17 cellular contexts compared by ENCODE assay signal in genomic region chr11:86141645-86142569, GRCh38.
DNase-seq lines count a peak whose midpoint lies in the region; ATAC-seq and TF ChIP-seq lines count a peak whose summit lies in the region.
"Had no signal": no experiment of that assay in that cellular context is flagged by ENCODE, and none has a peak within 500 bp of the region (broad histone marks: within the 10 kb centered on the region; RNA-seq: fewer than 3 reads in every experiment).

No MANE protein-coding gene starts in this region.

- CTCF ChIA-PET in CD8-positive, alpha-beta memory T cell (lab: Charles Lee): interaction anchor here (1.0 to 1.7 kb wide), 3 partner anchors 11 to 76 kb away, joined by 3 to 5 read pairs (median 4); no protein-coding TSS in a partner anchor

- no peaks in the 10 kb centered on the region for H3K27me3 Mint-ChIP-seq in CD8-positive, alpha-beta memory T cell
- H3K27me3 Mint-ChIP-seq in T-helper 1 cell treated with Interleukin-12 subunit alpha and Interleukin-12 subunit beta and Interleukin-4 antibody, amounts not matched to agents 30 μg/mL and 1 μg/mL, for 36 hours (ENCODE audit: low read depth): no peaks in the 10 kb centered on the region

- peaks cover 0 to 5% (median 0%) of the 10 kb centered on the region in 5 donors for H3K9me3 Mint-ChIP-seq in CD8-positive, alpha-beta memory T cell
- peaks cover 11% of the 10 kb centered on the region for H3K9me3 Mint-ChIP-seq in T-helper 1 cell treated with Interleukin-12 subunit alpha and Interleukin-12 subunit beta and Interleukin-4 antibody, amounts not matched to agents 30 μg/mL and 1 μg/mL, for 36 hours

- TF ChIP-seq CTCF in AG10803 (conservative IDR thresholded peaks at IDR 0.05; ENCODE audit: low read length): no peak
- TF ChIP-seq CTCF in liver (IDR thresholded peaks at IDR 0.05; ENCODE audit: low read depth, low read length, missing input control): no peak
- TF ChIP-seq CTCF in sigmoid colon (IDR thresholded peaks at IDR 0.05): no peak
- TF ChIP-seq CTCF in uterus (IDR thresholded peaks at IDR 0.05): no peak

- no peak for TF ChIP-seq POLR2A in sigmoid colon (IDR thresholded peaks at IDR 0.05)
- TF ChIP-seq POLR2A in uterus (IDR thresholded peaks at IDR 0.05): no peak

- TF ChIP-seq EP300 in sigmoid colon (IDR thresholded peaks at IDR 0.05): no peak

- 90% methylated on average over 4 of the region's 4 CpGs for WGBS in liver
- WGBS in sigmoid colon, 2 donors: 90 to 94% methylated on average over 4 of the region's 4 CpGs

- peak; percentile 42 for DNase-seq in AG10803 (ENCODE audit: low read depth)
- no peak for DNase-seq in CD8-positive, alpha-beta memory T cell
- DNase-seq in sigmoid colon: no peak
- DNase-seq in uterus: no peak
- DNase-seq in NCI-H2196 (lab: John Stamatoyannopoulos, UW; ENCODE audit: unreplicated experiment): no peak
- DNase-seq: aorta; effector CD4-positive, alpha-beta T cell; foreskin keratinocyte; NCI-H1105; NCI-H510A treated with DMSO at 0.1 percent for 48 hours; psoas muscle; RPMI8226; stimulated activated CD4-positive, alpha-beta T cell treated with anti-CD3 and anti-CD28 coated beads, Interleukin-4, amount 100 ng/mL, for 24 hours had no signal

- H3K36me3 Mint-ChIP-seq in CD8-positive, alpha-beta memory T cell: no peaks in the 10 kb centered on the region
- H3K36me3 Mint-ChIP-seq in T-helper 1 cell treated with Interleukin-12 subunit alpha and Interleukin-12 subunit beta and Interleukin-4 antibody, amounts not matched to agents 30 μg/mL and 1 μg/mL, for 36 hours (ENCODE audit: low read depth): peaks cover 23% of the 10 kb centered on the region

- H3K9ac ChIP-seq in liver (ENCODE audit: low read depth in 1 of 2, low read length in 2 of 2): no peak overlapping the region
- H3K9ac ChIP-seq: BLaER1 had no signal

- H3K27ac ChIP-seq in CD8-positive, alpha-beta memory T cell (ENCODE audit: low read depth, low read length): peak overlapping the region; percentile 48
- peak overlapping the region; percentile 19 to 36 for H3K27ac ChIP-seq in liver (ENCODE audit: low read depth in 1 of 2, low read length in 2 of 2)
- H3K27ac ChIP-seq in sigmoid colon: peak overlapping the region in 2 of 4 donors; percentile 3 to 4
- H3K27ac ChIP-seq in uterus: no peak overlapping the region
- H3K27ac ChIP-seq: BLaER1, foreskin keratinocyte, psoas muscle had no signal

- no peaks in the 10 kb centered on the region for H3K9me3 ChIP-seq in CD8-positive, alpha-beta memory T cell (ENCODE audit: low read length)
- H3K9me3 ChIP-seq in liver (ENCODE audit: control insufficient read depth in 4 of 4, low read length in 3 of 4): no peaks in the 10 kb centered on the region
- H3K9me3 ChIP-seq in sigmoid colon: no peaks in the 10 kb centered on the region
- H3K9me3 ChIP-seq in uterus: no peaks in the 10 kb centered on the region
- H3K9me3 ChIP-seq: BLaER1, psoas muscle had no signal

- H3K4me3 ChIP-seq in AG10803 (ENCODE audit: low read length): no peak overlapping the region
- H3K4me3 ChIP-seq in CD8-positive, alpha-beta memory T cell (ENCODE audit: low read length): no peak overlapping the region
- H3K4me3 ChIP-seq in liver (ENCODE audit: low read depth in 1 of 3, low read length in 3 of 3): no peak overlapping the region
- H3K4me3 ChIP-seq in sigmoid colon: no peak overlapping the region
- H3K4me3 ChIP-seq in uterus: no peak overlapping the region
- H3K4me3 ChIP-seq: BLaER1, psoas muscle had no signal

- intact Hi-C loops in sigmoid colon (cut with DNase I): no loop called here
- intact Hi-C loops in uterus (cut with DNase I; ENCODE audit: low total_unique reads): no loop called here

- peak overlapping the region in 1 of 7 donors; percentile 30 for H3K4me3 Mint-ChIP-seq in CD8-positive, alpha-beta memory T cell
- peak overlapping the region; percentile 4 for H3K4me3 Mint-ChIP-seq in T-helper 1 cell treated with Interleukin-12 subunit alpha and Interleukin-12 subunit beta and Interleukin-4 antibody, amounts not matched to agents 30 μg/mL and 1 μg/mL, for 36 hours

- H3K27ac Mint-ChIP-seq in CD8-positive, alpha-beta memory T cell: peak overlapping the region; percentile 81 to 95 (median 90)
- H3K27ac Mint-ChIP-seq in T-helper 1 cell treated with Interleukin-12 subunit alpha and Interleukin-12 subunit beta and Interleukin-4 antibody, amounts not matched to agents 30 μg/mL and 1 μg/mL, for 36 hours: peak overlapping the region; percentile 82

- no peak for TF ChIP-seq RAD21 in liver (IDR thresholded peaks at IDR 0.05)

- peaks cover 60% of the 10 kb centered on the region for H3K4me1 ChIP-seq in CD8-positive, alpha-beta memory T cell (ENCODE audit: insufficient read depth, low read length)
- H3K4me1 ChIP-seq in liver (ENCODE audit: control insufficient read depth in 4 of 4, insufficient read depth in 4 of 4, low read length in 3 of 4): peaks cover 0 to 20% (median 18%) of the 10 kb centered on the region in 4 donors
- peaks cover 0 to 2% (median under 1%) of the 10 kb centered on the region in 4 donors for H3K4me1 ChIP-seq in sigmoid colon
- H3K4me1 ChIP-seq in uterus: no peaks in the 10 kb centered on the region
- H3K4me1 ChIP-seq: foreskin keratinocyte, psoas muscle had no signal

- H3K36me3 ChIP-seq in CD8-positive, alpha-beta memory T cell (ENCODE audit: insufficient read depth, low read length): no peaks in the 10 kb centered on the region
- no peaks in the 10 kb centered on the region for H3K36me3 ChIP-seq in liver (ENCODE audit: control insufficient read depth in 4 of 4, insufficient read depth in 3 of 4, low read depth in 1 of 4, low read length in 3 of 4)
- H3K36me3 ChIP-seq in sigmoid colon: no peaks in the 10 kb centered on the region
- no peaks in the 10 kb centered on the region for H3K36me3 ChIP-seq in uterus
- H3K36me3 ChIP-seq: BLaER1 had no signal

- ATAC-seq in GM19467 (IDR thresholded peaks at IDR 0.05; ENCODE audit: unreplicated experiment): no peak
- ATAC-seq: foreskin keratinocyte, psoas muscle had no signal

- POLR2A ChIA-PET in CD8-positive, alpha-beta memory T cell (lab: Charles Lee): interaction anchor here (0.5 to 1.7 kb wide), 2 partner anchors 73 to 94 kb away, joined by 3 to 4 read pairs; partner anchors contain the start of gene PICALM

- no peaks in the 10 kb centered on the region for H3K27me3 ChIP-seq in CD8-positive, alpha-beta memory T cell (ENCODE audit: insufficient read depth, low read length, poor library complexity, severe bottlenecking)
- H3K27me3 ChIP-seq in liver (ENCODE audit: control insufficient read depth in 4 of 4, insufficient read depth in 4 of 4, low read length in 3 of 4) (no peaks in the 10 kb centered on the region), sigmoid colon (no peaks in the 10 kb centered on the region), uterus (no peaks in the 10 kb centered on the region)
- H3K27me3 ChIP-seq: BLaER1, foreskin keratinocyte had no signal

- peaks cover 72 to 82% (median 78%) of the 10 kb centered on the region in 3 donors for H3K4me1 Mint-ChIP-seq in CD8-positive, alpha-beta memory T cell
- H3K4me1 Mint-ChIP-seq in T-helper 1 cell treated with Interleukin-12 subunit alpha and Interleukin-12 subunit beta and Interleukin-4 antibody, amounts not matched to agents 30 μg/mL and 1 μg/mL, for 36 hours (ENCODE audit: low read depth): peaks cover 65% of the 10 kb centered on the region

TF ChIP-seq in liver, 16 proteins besides CTCF, POLR2A, EP300 and RAD21:
- TF ChIP-seq SP1 (IDR thresholded peaks at IDR 0.05): no peak
- no peak for TF ChIP-seq JUND (IDR thresholded peaks at IDR 0.05)
- TF ChIP-seq YY1 (IDR thresholded peaks at IDR 0.05): no peak
- TF ChIP-seq GABPA (IDR thresholded peaks at IDR 0.05 in 1 of 2, conservative IDR thresholded peaks at IDR 0.05 in 1 of 2): no peak
- no peak for TF ChIP-seq ZBTB33 (IDR thresholded peaks at IDR 0.05)
- TF ChIP-seq HNF4G (IDR thresholded peaks at IDR 0.05): no peak
TF ChIP-seq in liver: peak in this region for 0.

Comparison
In these comparisons a context has a peak if more than half of its experiments do, and no peak if none do; other contexts are left out.
1. H3K27ac ChIP-seq: peak in CD8-positive, alpha-beta memory T cell (single experiment) and liver (2 of 2); none in uterus (0 of 2).